2 cellular contexts compared by ENCODE assay signal in the genomic region with DNA sequence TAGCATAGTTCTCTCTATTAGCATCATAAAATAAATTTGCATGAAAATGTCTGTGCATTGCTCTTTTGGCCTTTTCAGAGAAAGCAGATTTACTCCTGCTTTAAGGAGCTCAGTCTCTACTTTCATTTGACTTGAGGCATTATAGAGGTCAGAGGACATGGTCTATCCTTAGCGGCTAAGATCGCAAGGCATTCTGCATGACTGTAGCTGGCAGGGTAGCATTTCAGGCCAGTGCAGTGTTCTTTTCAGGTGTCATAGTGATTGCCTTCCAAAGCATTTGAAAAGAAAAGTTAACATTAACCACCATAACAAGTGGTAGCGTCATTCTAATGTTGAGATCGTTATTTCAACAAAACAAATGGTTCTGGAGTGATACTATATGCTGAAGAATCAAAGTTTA.
TF ChIP-seq lines count a peak whose summit lies in the region.

No MANE protein-coding gene starts in this region.

TF ChIP-seq in GM23338, 12 proteins besides CTCF, POLR2A, EP300 and RAD21:
- TF ChIP-seq NANOG (IDR thresholded peaks at IDR 0.05; ENCODE audit: borderline replicate concordance), result peak; percentile 21; the same call in 1 of the 2 replicates
- no peak for TF ChIP-seq EZH2 (IDR thresholded peaks at IDR 0.05; ENCODE audit: low read depth, unreplicated experiment)

TF ChIP-seq in H1, 55 proteins besides CTCF, POLR2A, EP300 and RAD21:
- no peak for TF ChIP-seq HDAC6 (IDR thresholded peaks at IDR 0.05; ENCODE audit: low read depth, low read length)
- TF ChIP-seq JUN (IDR thresholded peaks at IDR 0.05; ENCODE audit: low read depth, low read length), result no peak
- TF ChIP-seq TCF12 (IDR thresholded peaks at IDR 0.05; ENCODE audit: low read depth, low read length), result no peak
- TF ChIP-seq RFX5 (IDR thresholded peaks at IDR 0.05; ENCODE audit: borderline replicate concordance, low read depth, low read length), result no peak
- TF ChIP-seq CHD1 (IDR thresholded peaks at IDR 0.05; ENCODE audit: low read depth, low read length), result no peak
- TF ChIP-seq SRF (IDR thresholded peaks at IDR 0.05; ENCODE audit: low read depth, low read length), result no peak
- TF ChIP-seq SIN3A (conservative IDR thresholded peaks at IDR 0.05 in 1 of 2, IDR thresholded peaks at IDR 0.05 in 1 of 2; ENCODE audit: low read depth in 1 of 2, low read length in 2 of 2), result no peak
- TF ChIP-seq CHD2 (IDR thresholded peaks at IDR 0.05; ENCODE audit: low read length), result no peak
- no peak for TF ChIP-seq KDM1A (IDR thresholded peaks at IDR 0.05; ENCODE audit: borderline replicate concordance, low read length)
- no peak for TF ChIP-seq SP1 (IDR thresholded peaks at IDR 0.05; ENCODE audit: low read depth, low read length)
- TF ChIP-seq TAF7 (optimal IDR thresholded peaks at IDR 0.05; ENCODE audit: borderline replicate concordance, low read depth, low read length), result no peak
- TF ChIP-seq, protein P1, sequence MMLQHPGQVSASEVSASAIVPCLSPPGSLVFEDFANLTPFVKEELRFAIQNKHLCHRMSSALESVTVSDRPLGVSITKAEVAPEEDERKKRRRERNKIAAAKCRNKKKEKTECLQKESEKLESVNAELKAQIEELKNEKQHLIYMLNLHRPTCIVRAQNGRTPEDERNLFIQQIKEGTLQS (IDR thresholded peaks at IDR 0.05; ENCODE audit: insufficient read depth, low read depth, low read length), result no peak
